In genomic region chr3:141386080-141386594, GRCh38 we compare ENCODE assay signal across 1 cellular context.
TF ChIP-seq lines count a peak whose summit lies in the region.

No MANE protein-coding gene starts in this region.

TF ChIP-seq in GM12878, 131 proteins besides CTCF, POLR2A, EP300 and RAD21 (continued from another document):
- TF ChIP-seq NKRF (conservative IDR thresholded peaks at IDR 0.05), result 0 out of 2 replicates have a peak, but pooled peaks have one; percentile 19
- TF ChIP-seq KDM1A (IDR thresholded peaks at IDR 0.05; ENCODE audit: borderline replicate concordance), result no peak
- no peak for TF ChIP-seq SKIL (IDR thresholded peaks at IDR 0.05; ENCODE audit: low read depth, poor library complexity, severe bottlenecking)
- no peak for TF ChIP-seq SREBF2 (IDR thresholded peaks at IDR 0.05; ENCODE audit: low read length)
- TF ChIP-seq NR2C1 (IDR thresholded peaks at IDR 0.05), result 0 out of 2 replicates have a peak, but pooled peaks have one; percentile 35
- TF ChIP-seq, protein P1, sequence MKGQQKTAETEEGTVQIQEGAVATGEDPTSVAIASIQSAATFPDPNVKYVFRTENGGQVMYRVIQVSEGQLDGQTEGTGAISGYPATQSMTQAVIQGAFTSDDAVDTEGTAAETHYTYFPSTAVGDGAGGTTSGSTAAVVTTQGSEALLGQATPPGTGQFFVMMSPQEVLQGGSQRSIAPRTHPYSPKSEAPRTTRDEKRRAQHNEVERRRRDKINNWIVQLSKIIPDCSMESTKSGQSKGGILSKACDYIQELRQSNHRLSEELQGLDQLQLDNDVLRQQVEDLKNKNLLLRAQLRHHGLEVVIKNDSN (IDR thresholded peaks at IDR 0.05; ENCODE audit: borderline replicate concordance, extremely low read length, insufficient read depth, low read depth, low read length), result no peak
- TF ChIP-seq NFIC (IDR thresholded peaks at IDR 0.05; ENCODE audit: low read depth, low read length), result 0 out of 2 replicates have a peak, but pooled peaks have one; percentile 6
- no peak for TF ChIP-seq BMI1 (IDR thresholded peaks at IDR 0.05; ENCODE audit: borderline replicate concordance)
- no peak for TF ChIP-seq ESRRA (IDR thresholded peaks at IDR 0.05; ENCODE audit: low read length)
- TF ChIP-seq RUNX3 (IDR thresholded peaks at IDR 0.05; ENCODE audit: low read length), result peak; percentile 91
- peak; percentile 68 for TF ChIP-seq NR2F1 (conservative IDR thresholded peaks at IDR 0.05)
- TF ChIP-seq CHD4 (IDR thresholded peaks at IDR 0.05), result no peak
- no peak for TF ChIP-seq STAT1 (conservative IDR thresholded peaks at IDR 0.05)
- no peak for TF ChIP-seq ZNF207 (IDR thresholded peaks at IDR 0.05; ENCODE audit: borderline replicate concordance)
- TF ChIP-seq, protein P2, sequence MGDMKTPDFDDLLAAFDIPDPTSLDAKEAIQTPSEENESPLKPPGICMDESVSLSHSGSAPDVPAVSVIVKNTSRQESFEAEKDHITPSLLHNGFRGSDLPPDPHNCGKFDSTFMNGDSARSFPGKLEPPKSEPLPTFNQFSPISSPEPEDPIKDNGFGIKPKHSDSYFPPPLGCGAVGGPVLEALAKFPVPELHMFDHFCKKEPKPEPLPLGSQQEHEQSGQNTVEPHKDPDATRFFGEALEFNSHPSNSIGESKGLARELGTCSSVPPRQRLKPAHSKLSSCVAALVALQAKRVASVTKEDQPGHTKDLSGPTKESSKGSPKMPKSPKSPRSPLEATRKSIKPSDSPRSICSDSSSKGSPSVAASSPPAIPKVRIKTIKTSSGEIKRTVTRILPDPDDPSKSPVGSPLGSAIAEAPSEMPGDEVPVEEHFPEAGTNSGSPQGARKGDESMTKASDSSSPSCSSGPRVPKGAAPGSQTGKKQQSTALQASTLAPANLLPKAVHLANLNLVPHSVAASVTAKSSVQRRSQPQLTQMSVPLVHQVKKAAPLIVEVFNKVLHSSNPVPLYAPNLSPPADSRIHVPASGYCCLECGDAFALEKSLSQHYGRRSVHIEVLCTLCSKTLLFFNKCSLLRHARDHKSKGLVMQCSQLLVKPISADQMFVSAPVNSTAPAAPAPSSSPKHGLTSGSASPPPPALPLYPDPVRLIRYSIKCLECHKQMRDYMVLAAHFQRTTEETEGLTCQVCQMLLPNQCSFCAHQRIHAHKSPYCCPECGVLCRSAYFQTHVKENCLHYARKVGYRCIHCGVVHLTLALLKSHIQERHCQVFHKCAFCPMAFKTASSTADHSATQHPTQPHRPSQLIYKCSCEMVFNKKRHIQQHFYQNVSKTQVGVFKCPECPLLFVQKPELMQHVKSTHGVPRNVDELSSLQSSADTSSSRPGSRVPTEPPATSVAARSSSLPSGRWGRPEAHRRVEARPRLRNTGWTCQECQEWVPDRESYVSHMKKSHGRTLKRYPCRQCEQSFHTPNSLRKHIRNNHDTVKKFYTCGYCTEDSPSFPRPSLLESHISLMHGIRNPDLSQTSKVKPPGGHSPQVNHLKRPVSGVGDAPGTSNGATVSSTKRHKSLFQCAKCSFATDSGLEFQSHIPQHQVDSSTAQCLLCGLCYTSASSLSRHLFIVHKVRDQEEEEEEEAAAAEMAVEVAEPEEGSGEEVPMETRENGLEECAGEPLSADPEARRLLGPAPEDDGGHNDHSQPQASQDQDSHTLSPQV (IDR thresholded peaks at IDR 0.05), result no peak
- no peak for TF ChIP-seq EED (IDR thresholded peaks at IDR 0.05; ENCODE audit: low read depth)
